Comparison of ENCODE assay signal across 4 cellular contexts in genomic region chr6:157691621-157692020, GRCh38.
DNase-seq lines count a peak whose midpoint lies in the region; ATAC-seq, FAIRE-seq and TF ChIP-seq lines count a peak whose summit lies in the region.
"Not testable (repeated sequence)": the region's sequence is repeated elsewhere in the genome, so short reads cannot be mapped to it uniquely, and the experiment has no call there.

No MANE protein-coding gene starts in this region.

- not testable (repeated sequence) for ATAC-seq in upper lobe of right lung

- not testable (repeated sequence) for TF ChIP-seq CTCF in bronchial epithelial cell (IDR thresholded peaks at IDR 0.05; ENCODE audit: insufficient read depth, low read length, severe bottlenecking); sigmoid colon (IDR thresholded peaks at IDR 0.05); upper lobe of right lung (IDR thresholded peaks at IDR 0.05)

- peaks cover 11% of the 10 kb centered on the region for H3K27me3 ChIP-seq in bronchial epithelial cell (ENCODE audit: control insufficient read depth, insufficient read depth, low read length)
- not testable (repeated sequence) for H3K27me3 ChIP-seq in sigmoid colon, upper lobe of right lung

- H3K9me3 ChIP-seq in sigmoid colon, upper lobe of right lung: not testable (repeated sequence)

- not testable (repeated sequence) for TF ChIP-seq POLR2A in sigmoid colon (IDR thresholded peaks at IDR 0.05)

- not testable (repeated sequence) for H3K36me3 ChIP-seq in bronchial epithelial cell (ENCODE audit: control insufficient read depth, insufficient read depth, low read length); sigmoid colon; upper lobe of right lung

- not testable (repeated sequence) for TF ChIP-seq EP300 in sigmoid colon (IDR thresholded peaks at IDR 0.05)

- not testable (repeated sequence) for DNase-seq in bronchial epithelial cell (ENCODE audit: low read depth)
- DNase-seq in mucosa of gallbladder (ENCODE audit: low spot score): peak; percentile 58
- DNase-seq in sigmoid colon: peak; percentile 21
- DNase-seq in upper lobe of right lung: peak; percentile 15

- peak; percentile 55 for FAIRE-seq in bronchial epithelial cell (lab: Jason Lieb, UNC)

- not testable (repeated sequence) for H3K4me3 ChIP-seq in bronchial epithelial cell (ENCODE audit: low read depth, low read length); sigmoid colon; upper lobe of right lung

- H3K27ac ChIP-seq in sigmoid colon, upper lobe of right lung: not testable (repeated sequence)

- 83 to 93% methylated on average over 10 of the region's 10 CpGs for WGBS in sigmoid colon, 2 donors

- not testable (repeated sequence) for H3K4me1 ChIP-seq in sigmoid colon, upper lobe of right lung

- intact Hi-C loops in sigmoid colon (cut with DNase I); upper lobe of right lung (cut with DNase I): not testable (repeated sequence)
